In genomic region chr2:190880374-190881073, GRCh38 we compare ENCODE assay signal across 8 cellular contexts. TPM values are rescaled to one million over a fixed set of nuclear protein-coding genes. Genes with fewer than 3 reads are reported as not detected.
DNase-seq lines count a peak whose midpoint lies in the region; ATAC-seq and TF ChIP-seq lines count a peak whose summit lies in the region.

Gene GLS, plus strand, starts transcription at chr2:190880821. Its CDS starts 264 bp downstream, at chr2:190881085.

- peak within 1 kb of the TSS; percentile 99 for H3K27ac Mint-ChIP-seq in activated naive CD4-positive, alpha-beta T cell treated with anti-CD3 and anti-CD28 coated beads, Interleukin-2, amount 50 U/mL, for 24 hours

- no peak for TF ChIP-seq CTCF in GM06990 (IDR thresholded peaks at IDR 0.05; ENCODE audit: insufficient read depth, low read length, poor library complexity, severe bottlenecking)

- ATAC-seq in HG02588 (IDR thresholded peaks at IDR 0.05; ENCODE audit: unreplicated experiment) (peak; percentile 65), SK-N-SH treated with all-trans-retinoic acid at 6 μM for 48 hours (peak; percentile 91)

- no peaks in the 10 kb centered on the region for H3K36me3 ChIP-seq in GM06990 (ENCODE audit: control insufficient read depth, insufficient read depth, low read length)

- DNase-seq in GM06990 (ENCODE audit: extremely low read depth, insufficient read length) (peak; percentile 98), NCI-H1092 (lab: John Stamatoyannopoulos, UW) (peak; percentile 95), globus pallidus (ENCODE audit: low spot score) (peak; percentile 99), occipital lobe (lab: John Stamatoyannopoulos, UW) (peak; percentile 97)

- peak within 1 kb of the TSS; percentile 92 for H3K4me3 ChIP-seq in GM06990 (replicated peaks; ENCODE audit: low read depth, low read length)

- peak within 1 kb of the TSS; percentile 94 for H3K27ac ChIP-seq in temporal lobe (ENCODE audit: low read depth, low read length)

- H3K27me3 Mint-ChIP-seq in activated naive CD4-positive, alpha-beta T cell treated with anti-CD3 and anti-CD28 coated beads, Interleukin-2, amount 50 U/mL, for 24 hours, result no peaks in the 10 kb centered on the region

- no peaks in the 10 kb centered on the region for H3K9me3 Mint-ChIP-seq in activated naive CD4-positive, alpha-beta T cell treated with anti-CD3 and anti-CD28 coated beads, Interleukin-2, amount 50 U/mL, for 24 hours

- peaks cover 24% of the 10 kb centered on the region for H3K36me3 Mint-ChIP-seq in activated naive CD4-positive, alpha-beta T cell treated with anti-CD3 and anti-CD28 coated beads, Interleukin-2, amount 50 U/mL, for 24 hours

- no peaks in the 10 kb centered on the region for H3K27me3 ChIP-seq in GM06990 (replicated peaks; ENCODE audit: control insufficient read depth, insufficient read depth, low read length)

- peak within 1 kb of the TSS; percentile 95 for H3K4me3 Mint-ChIP-seq in activated naive CD4-positive, alpha-beta T cell treated with anti-CD3 and anti-CD28 coated beads, Interleukin-2, amount 50 U/mL, for 24 hours

- H3K4me1 Mint-ChIP-seq in activated naive CD4-positive, alpha-beta T cell treated with anti-CD3 and anti-CD28 coated beads, Interleukin-2, amount 50 U/mL, for 24 hours, result peaks cover 52% of the 10 kb centered on the region

TF ChIP-seq in SK-N-SH treated with all-trans-retinoic acid at 6 μM for 48 hours, 23 proteins besides CTCF, POLR2A, EP300 and RAD21:
- no peak for TF ChIP-seq PATZ1 (CRISPR knock-in tag; IDR thresholded peaks at IDR 0.05; ENCODE audit: borderline replicate concordance)
- TF ChIP-seq ESRRG (CRISPR knock-in tag; IDR thresholded peaks at IDR 0.05), result no peak
- no peak for TF ChIP-seq ZC3H10 (CRISPR knock-in tag; IDR thresholded peaks at IDR 0.05)
- TF ChIP-seq CSRNP3 (CRISPR knock-in tag; IDR thresholded peaks at IDR 0.05), result no peak; the same call in 1 of the 2 replicates
- no peak for TF ChIP-seq ISL1 (CRISPR knock-in tag; IDR thresholded peaks at IDR 0.05)
- no peak for TF ChIP-seq BACH2 (CRISPR knock-in tag; IDR thresholded peaks at IDR 0.05; ENCODE audit: borderline replicate concordance)
- no peak for TF ChIP-seq ZNF70 (CRISPR knock-in tag; IDR thresholded peaks at IDR 0.05)
- no peak for TF ChIP-seq ZFP30 (CRISPR knock-in tag; IDR thresholded peaks at IDR 0.05)
- no peak for TF ChIP-seq GLIS3 (CRISPR knock-in tag; IDR thresholded peaks at IDR 0.05)
- no peak for TF ChIP-seq POU6F1 (CRISPR knock-in tag; IDR thresholded peaks at IDR 0.05; ENCODE audit: borderline replicate concordance, low read depth)
- no peak for TF ChIP-seq TOX (CRISPR knock-in tag; IDR thresholded peaks at IDR 0.05; ENCODE audit: borderline replicate concordance)
- no peak for TF ChIP-seq SNAI2 (CRISPR knock-in tag; IDR thresholded peaks at IDR 0.05)
- TF ChIP-seq ZFP3 (CRISPR knock-in tag; IDR thresholded peaks at IDR 0.05), result no peak
- no peak for TF ChIP-seq CREB5 (CRISPR knock-in tag; IDR thresholded peaks at IDR 0.05; ENCODE audit: low read depth)
- no peak for TF ChIP-seq TCF4 (CRISPR knock-in tag; IDR thresholded peaks at IDR 0.05; ENCODE audit: borderline replicate concordance)
- TF ChIP-seq ARNTL (CRISPR knock-in tag; IDR thresholded peaks at IDR 0.05; ENCODE audit: borderline replicate concordance, low read depth), result no peak
TF ChIP-seq in SK-N-SH treated with all-trans-retinoic acid at 6 μM for 48 hours: peak in this region for 0.

RNA-seq across cellular contexts. Expression of gene GLS, which starts in this region (rescaled TPM):
- total RNA-seq in occipital lobe, result 207 TPM
- total RNA-seq in temporal lobe, result 122 TPM

Comparison
In these comparisons a context has a peak if more than half of its experiments do, and no peak if none do; other contexts are left out.
1. Peak in every context shown above with its lines: DNase-seq, ATAC-seq, H3K4me3 ChIP-seq and H3K27ac ChIP-seq.